ENCODE assay signal across 9 cellular contexts in genomic region chr5:179817071-179817840, GRCh38. TPM values are rescaled to one million over a fixed set of nuclear protein-coding genes. Genes with fewer than 3 reads are reported as not detected.
DNase-seq lines count a peak whose midpoint lies in the region; ATAC-seq and TF ChIP-seq lines count a peak whose summit lies in the region.
"Had no signal": no experiment of that assay in that cellular context is flagged by ENCODE, and none has a peak within 500 bp of the region (broad histone marks: within the 10 kb centered on the region; RNA-seq: fewer than 3 reads in every experiment).

No MANE protein-coding gene starts in this region.

- WGBS in esophagus muscularis mucosa: 32% methylated on average over 23 of the region's 51 CpGs

- DNase-seq in AG09309 (ENCODE audit: low read depth) (no peak), PC-9 (no peak), esophagus muscularis mucosa (ENCODE audit: extremely low spot score) (peak; percentile 93), nephron progenitor cell (peak; percentile 43), NCI-H2196 treated with DMSO at 0.1 percent for 48 hours (lab: John Stamatoyannopoulos, UW; ENCODE audit: unreplicated experiment) (no peak), inferior parietal cortex (ENCODE audit: extremely low spot score) (no peak)

- peaks cover 31% of the 10 kb centered on the region for H3K36me3 Mint-ChIP-seq in nephron progenitor cell (ENCODE audit: low read depth)

- peak overlapping the region; percentile 50 for H3K4me3 Mint-ChIP-seq in nephron progenitor cell

- peaks cover 34% of the 10 kb centered on the region for H3K4me1 Mint-ChIP-seq in nephron progenitor cell

- peaks cover 30% of the 10 kb centered on the region for H3K4me1 ChIP-seq in PC-9 (replicated peaks; ENCODE audit: insufficient read depth)
- peaks cover 34 to 50% (median 48%) of the 10 kb centered on the region in 4 donors for H3K4me1 ChIP-seq in esophagus muscularis mucosa

- BruUV-seq in PC-9 (replicated peaks; lab: Mats Ljungman, UMichigan): no TSS peak

- H3K4me3 ChIP-seq in AG09309 (ENCODE audit: control insufficient read depth, low read depth, low read length) (peak overlapping the region; percentile 40), PC-9 (no peak overlapping the region), esophagus muscularis mucosa (peak overlapping the region; percentile 62 to 68 (median 66))
- H3K4me3 ChIP-seq: SJSA1 had no signal

- H3K27me3 ChIP-seq in PC-9 (ENCODE audit: insufficient read depth, low read depth) (no peaks in the 10 kb centered on the region), esophagus muscularis mucosa (no peaks in the 10 kb centered on the region)
- H3K27me3 ChIP-seq: SJSA1 had no signal

- POLR2A ChIA-PET in PC-9 (lab: Charles Lee; ENCODE audit: unreplicated experiment): no interaction called here

- no peak overlapping the region for H2AFZ ChIP-seq in PC-9

- ATAC-seq in GM21526 (IDR thresholded peaks at IDR 0.05; ENCODE audit: low FRiP score, unreplicated experiment) (no peak), GM18861 (IDR thresholded peaks at IDR 0.05; ENCODE audit: unreplicated experiment) (no peak)

- CTCF ChIA-PET in PC-9 (lab: Charles Lee): no interaction called here

- H3K9me3 Mint-ChIP-seq in nephron progenitor cell: no peaks in the 10 kb centered on the region

- peaks cover 16% of the 10 kb centered on the region for H3K27me3 Mint-ChIP-seq in nephron progenitor cell (ENCODE audit: low read depth, poor library complexity)

- peaks cover 23% of the 10 kb centered on the region for H3K79me2 ChIP-seq in PC-9 (ENCODE audit: low read depth)

- TF ChIP-seq CTCF in AG09309 (IDR thresholded peaks at IDR 0.05; ENCODE audit: control insufficient read depth, insufficient read depth, low read depth, low read length, missing control alignments): peak; percentile 5
- TF ChIP-seq CTCF in PC-9 (conservative IDR thresholded peaks at IDR 0.05): no peak
- peak in 1 of 3 experiments; percentile 20 for TF ChIP-seq CTCF in esophagus muscularis mucosa (IDR thresholded peaks at IDR 0.05)
- TF ChIP-seq CTCF in nephron progenitor cell (IDR thresholded peaks at IDR 0.05): no peak

- no peaks in the 10 kb centered on the region for H3K9me3 ChIP-seq in PC-9 (ENCODE audit: insufficient read depth, low read depth)
- no peaks in the 10 kb centered on the region for H3K9me3 ChIP-seq in esophagus muscularis mucosa
- H3K9me3 ChIP-seq: SJSA1 had no signal

- no peak for TF ChIP-seq EP300 in esophagus muscularis mucosa (IDR thresholded peaks at IDR 0.05)

- no peaks in the 10 kb centered on the region for H3K9me2 ChIP-seq in PC-9 (ENCODE audit: insufficient read depth)

- H4K20me1 ChIP-seq in PC-9 (ENCODE audit: insufficient read depth): peaks cover 6% of the 10 kb centered on the region

- intact Hi-C loops in PC-9 (cut with micrococcal nuclease; ENCODE audit: unreplicated experiment) (loop anchor here (5.0 kb wide), 1 partner anchor 265 kb away; the partner anchor contains the start of gene RUFY1), esophagus muscularis mucosa (cut with DNase I) (no loop called here)

- H3K27ac Mint-ChIP-seq in nephron progenitor cell: no peak overlapping the region

- no peak for TF ChIP-seq POLR2A in esophagus muscularis mucosa (IDR thresholded peaks at IDR 0.05; ENCODE audit: low read depth)

- H3F3A ChIP-seq in PC-9 (ENCODE audit: insufficient read depth, low read depth): peaks cover 35% of the 10 kb centered on the region

- peak overlapping the region; percentile 100 for H3K4me2 ChIP-seq in PC-9

- H3K27ac ChIP-seq in PC-9 (peak overlapping the region; percentile 100), esophagus muscularis mucosa (replicated peaks in 1 of 4) (peak overlapping the region; percentile 99 to 100 (median 100))

- H3K36me3 ChIP-seq in PC-9 (ENCODE audit: low read depth) (peaks cover 5% of the 10 kb centered on the region), esophagus muscularis mucosa (peaks cover 0 to 15% (median 10%) of the 10 kb centered on the region in 4 donors)

RNA-seq across cellular contexts. Expression of gene SQSTM1, which starts 3.4 kb away (rescaled TPM):
- total RNA-seq in PC-9 (2021): 715 and 961 TPM in 2 replicates
- 100 to 1,000 TPM; 333 to 453 (median 392) TPM for total RNA-seq in esophagus muscularis mucosa

RNA-seq across cellular contexts. Expression of gene MGAT4B, which starts 10.6 kb away (rescaled TPM):
- total RNA-seq in PC-9 (2021): 337 and 413 TPM in 2 replicates
- 10 to 100 TPM; 47.1 to 70.6 (median 59.2) TPM for total RNA-seq in esophagus muscularis mucosa

RNA-seq across cellular contexts. Expression of gene LTC4S, which starts 23.5 kb away (rescaled TPM):
- 9.7 and 14.4 TPM in 2 replicates for total RNA-seq in PC-9 (2021)
- total RNA-seq in esophagus muscularis mucosa: 10 to 100 TPM in 3 of 4 donors, 1 to 10 TPM in 1; 7.9 to 15.2 (median 12.8) TPM

RNA-seq across cellular contexts. Expression of gene MRNIP, which starts 41.4 kb away (rescaled TPM):
- total RNA-seq in PC-9 (2021) (39.9 and 54.0 TPM in 2 replicates), esophagus muscularis mucosa (10 to 100 TPM; 21.2 to 34.2 (median 23.3) TPM)

Comparison
In these comparisons a context has a peak if more than half of its experiments do, and no peak if none do; other contexts are left out.
1. DNase-seq: peak in esophagus muscularis mucosa (single experiment) and nephron progenitor cell (single experiment); none in AG09309 (single experiment), PC-9 (0 of 2), NCI-H2196 treated with DMSO at 0.1 percent for 48 hours (single experiment) and inferior parietal cortex (single experiment).